In genomic region chr7:5452937-5453540, GRCh38 we compare ENCODE assay signal across 9 cellular contexts. TPM values are rescaled to one million over a fixed set of nuclear protein-coding genes. Genes with fewer than 3 reads are reported as not detected.
DNase-seq lines count a peak whose midpoint lies in the region; TF ChIP-seq lines count a peak whose summit lies in the region.
"Had no signal": no experiment of that assay in that cellular context is flagged by ENCODE, and none has a peak within 500 bp of the region (broad histone marks: within the 10 kb centered on the region; RNA-seq: fewer than 3 reads in every experiment).

No MANE protein-coding gene starts in this region.

- POLR2A ChIA-PET in HEK293T (lab: Yijun Ruan, JAX) = no interaction called here

- DNase-seq in DMS 273 (lab: John Stamatoyannopoulos, UW; ENCODE audit: unreplicated experiment) = peak; percentile 89
- peak; percentile 42 for DNase-seq in Jurkat, Clone E6-1 (ENCODE audit: low read depth, low spot score)
- DNase-seq in astrocyte of the cerebellum (ENCODE audit: low read depth) = peak; percentile 13
- DNase-seq in kidney tubule cell (ENCODE audit: low spot score) = peak; percentile 11
- no peak for DNase-seq in HEK293T (ENCODE audit: extremely low spot score)
- no peak for DNase-seq in adrenal gland
- DNase-seq in germinal center (ENCODE audit: low spot score) = no peak
- no peak for DNase-seq in activated T-cell treated with anti-CD3 and anti-CD28 coated beads, Interleukin-2, amount 50 U/mL, for 1 hour
- DNase-seq: stimulated activated naive CD4-positive, alpha-beta T cell had no signal

- no peaks in the 10 kb centered on the region for H3K36me3 ChIP-seq in adrenal gland (replicated peaks in 1 of 2)

- H3K27ac ChIP-seq in adrenal gland = no peak overlapping the region

- TF ChIP-seq CTCF in astrocyte of the cerebellum (IDR thresholded peaks at IDR 0.05; ENCODE audit: low read depth, low read length, missing control alignments) (no peak), adrenal gland (IDR thresholded peaks at IDR 0.05) (no peak)

- 73 to 76% (median 74%) methylated on average over 9 to 14 of the region's 14 CpGs for WGBS in adrenal gland, 4 donors

- no peak overlapping the region for H3K4me3 ChIP-seq in Jurkat, Clone E6-1 (ENCODE audit: low read length)
- H3K4me3 ChIP-seq in astrocyte of the cerebellum (ENCODE audit: low read depth, low read length) = no peak overlapping the region
- H3K4me3 ChIP-seq in adrenal gland = no peak overlapping the region

- TF ChIP-seq POLR2A in adrenal gland (IDR thresholded peaks at IDR 0.05) = no peak

- CTCF ChIA-PET in HEK293T (lab: Yijun Ruan, JAX) = no interaction called here

- in situ Hi-C loops in astrocyte of the cerebellum (cut with HindIII; ENCODE audit: low sequenced_read_pairs) = no loop called here

- no peaks in the 10 kb centered on the region for H3K9me3 ChIP-seq in adrenal gland (replicated peaks in 1 of 3)

- H3K4me1 ChIP-seq in adrenal gland (replicated peaks in 1 of 2) = peaks cover 0 to 5% of the 10 kb centered on the region in 2 donors

- no peaks in the 10 kb centered on the region for H3K27me3 ChIP-seq in adrenal gland

- intact Hi-C loops in adrenal gland (cut with DNase I) = loop anchor here (10.0 kb wide), 3 partner anchors 88 to 218 kb away; no protein-coding TSS in a partner anchor

TF ChIP-seq in HEK293T, 16 proteins besides CTCF, POLR2A, EP300 and RAD21:
- TF ChIP-seq HDGF (IDR thresholded peaks at IDR 0.05; ENCODE audit: borderline replicate concordance) (no peak), L3MBTL2 (conservative IDR thresholded peaks at IDR 0.05) (no peak), FOXA1 (IDR thresholded peaks at IDR 0.05) (no peak), SUZ12 (IDR thresholded peaks at IDR 0.05) (no peak), FOXM1 (IDR thresholded peaks at IDR 0.05; ENCODE audit: borderline replicate concordance) (no peak), ZNF384 (IDR thresholded peaks at IDR 0.05) (no peak), FOXK2 (IDR thresholded peaks at IDR 0.05) (no peak), PKNOX1 (IDR thresholded peaks at IDR 0.05) (no peak), ELF4 (IDR thresholded peaks at IDR 0.05) (no peak), NFRKB (IDR thresholded peaks at IDR 0.05) (no peak), TARDBP (IDR thresholded peaks at IDR 0.05) (no peak), BHLHE40 (IDR thresholded peaks at IDR 0.05; ENCODE audit: borderline replicate concordance) (no peak), LEF1 (IDR thresholded peaks at IDR 0.05; ENCODE audit: borderline replicate concordance) (no peak), CTBP1 (IDR thresholded peaks at IDR 0.05; ENCODE audit: borderline replicate concordance) (no peak), SP1 (IDR thresholded peaks at IDR 0.05) (no peak), ARNT (IDR thresholded peaks at IDR 0.05) (no peak)

RNA-seq across cellular contexts. Expression of gene TNRC18, which starts 29.4 kb away (rescaled TPM):
- 41.2 TPM for polyA plus RNA-seq in Jurkat, Clone E6-1 (2012; ENCODE audit: insufficient read depth, insufficient read length)
- total RNA-seq in adrenal gland = 100 to 1,000 TPM in 1 of 8 donors, 10 to 100 TPM in 7; 37.2 to 120 (median 59.2) TPM
- polyA plus RNA-seq in adrenal gland = 10 to 100 TPM; 13.3 to 79.6 (median 26.9) TPM

Comparison
In these comparisons a context has a peak if more than half of its experiments do, and no peak if none do; other contexts are left out.
1. DNase-seq: peak in DMS 273 (single experiment), Jurkat, Clone E6-1 (single experiment), astrocyte of the cerebellum (single experiment) and kidney tubule cell (single experiment); none in HEK293T (single experiment), adrenal gland (0 of 7), germinal center (single experiment) and activated T-cell treated with anti-CD3 and anti-CD28 coated beads, Interleukin-2, amount 50 U/mL, for 1 hour (single experiment).